In the genomic region with DNA sequence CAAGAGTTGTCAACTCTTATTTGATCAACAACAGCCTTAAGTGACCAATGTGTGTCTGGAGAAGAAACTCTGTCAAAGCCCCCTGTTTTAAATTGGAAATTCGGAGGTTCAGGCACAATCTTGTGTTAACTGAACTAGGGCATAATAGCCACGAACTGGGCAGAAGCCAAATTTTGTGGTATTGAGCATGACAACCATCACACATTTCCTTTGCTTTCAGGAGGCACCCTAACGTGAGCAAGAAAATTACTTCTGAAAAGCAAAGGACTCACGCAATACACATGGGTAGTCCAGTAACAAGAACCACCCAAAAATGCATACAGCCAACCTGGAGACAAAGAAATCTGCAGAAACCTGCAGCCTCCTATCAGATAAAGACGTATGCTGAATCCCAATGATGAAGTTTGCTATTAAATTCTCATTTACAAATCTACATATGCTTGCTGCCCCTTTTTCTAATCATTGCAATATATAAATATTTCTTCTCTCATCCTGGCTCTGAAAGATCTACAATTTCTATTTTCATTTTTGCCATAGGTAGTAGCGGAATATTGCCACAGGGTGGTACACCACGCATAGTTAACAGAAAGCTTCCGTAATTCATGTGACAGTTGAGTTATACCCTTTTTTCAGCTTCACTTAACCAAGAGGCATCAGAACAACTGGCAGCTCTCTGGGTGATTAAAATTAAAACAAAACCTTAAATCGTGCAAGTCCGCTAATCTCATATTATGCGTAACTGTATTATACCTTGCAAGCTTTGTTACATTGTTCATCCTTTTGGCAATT, we compare ENCODE assay signal across 8 cellular contexts.
DNase-seq lines count a peak whose midpoint lies in the region; ATAC-seq, FAIRE-seq and TF ChIP-seq lines count a peak whose summit lies in the region.

No MANE protein-coding gene starts in this region.

- H3K4me1 ChIP-seq in DOHH2 (ENCODE audit: control insufficient read depth, low read length): peaks cover 19% of the 10 kb centered on the region
- no peaks in the 10 kb centered on the region for H3K4me1 ChIP-seq in H1 (replicated peaks in 1 of 4; ENCODE audit: control insufficient read depth in 3 of 4, insufficient read depth in 4 of 4, low read length in 3 of 4)

- H3K18ac ChIP-seq in H1 (ENCODE audit: extremely low read depth, low read length): no peak overlapping the region

- H3K4me2 ChIP-seq in DOHH2 (ENCODE audit: low read length) (no peak overlapping the region), H1 (ENCODE audit: insufficient read depth in 1 of 2, low read depth in 2 of 2, low read length in 2 of 2) (no peak overlapping the region)

- no peak overlapping the region for H2BK12ac ChIP-seq in H1 (ENCODE audit: low read depth, low read length)

- no peak overlapping the region for H4K91ac ChIP-seq in H1 (replicated peaks; ENCODE audit: insufficient read length, low read length)

- H2AK5ac ChIP-seq in H1 (ENCODE audit: low read depth, low read length): no peak overlapping the region

- no peaks in the 10 kb centered on the region for H3K79me1 ChIP-seq in H1 (ENCODE audit: low read depth, low read length)

- 75% methylated on average over 11 of the region's 11 CpGs; no CpG with 5 or more reads in 1 of the 2 experiments for WGBS in H1 (ENCODE audit: extremely low coverage in 1 of 2, insufficient coverage in 1 of 2, insufficient read length in 1 of 2, insufficient replicate concordance in 2 of 2, low coverage in 1 of 2, low lambda C conversion rate in 2 of 2, missing lambda C conversion rate in 1 of 2), 2 experiments

- peak; percentile 84 to 85 for TF ChIP-seq RAD21 in H1 (IDR thresholded peaks at IDR 0.05 in 1 of 2, conservative IDR thresholded peaks at IDR 0.05 in 1 of 2; ENCODE audit: low read depth in 2 of 2, low read length in 2 of 2)

- no peaks in the 10 kb centered on the region for H3K4me1 Mint-ChIP-seq in HFFc6 (ENCODE audit: low read depth)

- no peak overlapping the region for H3K9ac ChIP-seq in H1 (replicated peaks in 1 of 4; ENCODE audit: extremely low read depth in 1 of 4, low read depth in 3 of 4, low read length in 3 of 4)

- H4K20me1 ChIP-seq in DOHH2 (ENCODE audit: control insufficient read depth, insufficient read depth, low read depth, low read length) (no peaks in the 10 kb centered on the region), H1 (replicated peaks in 1 of 2; ENCODE audit: control insufficient read depth in 1 of 2, insufficient read depth in 2 of 2, low read length in 2 of 2) (no peaks in the 10 kb centered on the region)

- peak; percentile 79 for FAIRE-seq in H1 (lab: Jason Lieb, UNC)

- TF ChIP-seq CTCF in DOHH2 (IDR thresholded peaks at IDR 0.05; ENCODE audit: low read depth, low read length, poor library complexity, severe bottlenecking) (peak; percentile 68), HFFc6 (IDR thresholded peaks at IDR 0.05) (peak; percentile 43; the same call in 1 of the 2 replicates), H1 (IDR thresholded peaks at IDR 0.05; ENCODE audit: control extremely low read depth in 1 of 3, insufficient read depth in 1 of 3, low read depth in 1 of 3, low read length in 3 of 3) (peak in 2 of 3 experiments; percentile 45 to 55; a peak in 2 of 4 replicates)

- no peak for TF ChIP-seq POLR2A in H1 (IDR thresholded peaks at IDR 0.05; ENCODE audit: control extremely low read depth in 1 of 2, low read depth in 2 of 2, low read length in 2 of 2)

- CTCF ChIA-PET in H1 (lab: Charles Lee; ENCODE audit: partially characterized antibody): interaction anchor here (0.6 to 3.3 kb wide), 17 partner anchors 7 to 415 kb away, joined by 3 to 23 read pairs (median 4); no protein-coding TSS in a partner anchor

- H3K4me3 ChIP-seq in DOHH2 (ENCODE audit: low read length): no peak overlapping the region
- no peak overlapping the region for H3K4me3 ChIP-seq in H1 (ENCODE audit: extremely low read depth in 1 of 4, insufficient read depth in 2 of 4, low read depth in 3 of 4, low read length in 4 of 4)

- H3K27ac ChIP-seq in DOHH2 (ENCODE audit: low read depth, low read length) (no peak overlapping the region), H1 (ENCODE audit: low read depth, low read length) (no peak overlapping the region)

- no peaks in the 10 kb centered on the region for H3K9me3 ChIP-seq in DOHH2 (ENCODE audit: control insufficient read depth, insufficient read depth, low read length)
- H3K9me3 ChIP-seq in H1 (ENCODE audit: insufficient read depth in 2 of 2, low read depth in 1 of 2, low read length in 1 of 2): no peaks in the 10 kb centered on the region

- H3K79me2 ChIP-seq in DOHH2 (ENCODE audit: control insufficient read depth, low read length) (no peaks in the 10 kb centered on the region), H1 (ENCODE audit: control insufficient read depth in 1 of 2, insufficient read depth in 2 of 2, low read length in 2 of 2) (no peaks in the 10 kb centered on the region)

- no peak overlapping the region for H3K27ac Mint-ChIP-seq in HFFc6

- no peak overlapping the region for H2AFZ ChIP-seq in H1 (ENCODE audit: low read length)

- H3K56ac ChIP-seq in H1 (replicated peaks; ENCODE audit: insufficient read length, low read depth, low read length): no peak overlapping the region

- ATAC-seq in HG02798 (IDR thresholded peaks at IDR 0.05; ENCODE audit: poor library complexity, unreplicated experiment) (no peak), HG02852 (IDR thresholded peaks at IDR 0.05; ENCODE audit: unreplicated experiment) (no peak)

- no peak overlapping the region for H2BK120ac ChIP-seq in H1 (replicated peaks; ENCODE audit: low read depth, low read length)

- DNase-seq in HFFc6: no peak
- DNase-seq in NCI-H524 (lab: John Stamatoyannopoulos, UW): peak; percentile 79 to 96
- DNase-seq in H1 (ENCODE audit: low read depth in 1 of 2, low spot score in 2 of 2): no peak
- DNase-seq in retina: peak; percentile 58
- no peak for DNase-seq in activated effector memory CD4-positive, alpha-beta T cell treated with anti-CD3 and anti-CD28 coated beads, Interleukin-2, amount 50 U/mL, for 16 hours

- H2BK15ac ChIP-seq in H1 (ENCODE audit: low read length): no peak overlapping the region

- H3K14ac ChIP-seq in H1 (ENCODE audit: insufficient read length): no peak overlapping the region

- no peak overlapping the region for H3K4me3 Mint-ChIP-seq in HFFc6

- no peak overlapping the region for H4K5ac ChIP-seq in H1 (ENCODE audit: insufficient read length, low read depth, low read length)

- H3K36me3 ChIP-seq in DOHH2 (ENCODE audit: control insufficient read depth, low read length): no peaks in the 10 kb centered on the region
- H3K36me3 ChIP-seq in H1 (ENCODE audit: control insufficient read depth in 2 of 4, insufficient read depth in 4 of 4, low read length in 3 of 4): no peaks in the 10 kb centered on the region

- peaks cover 3% of the 10 kb centered on the region; the same call in 1 of the 2 replicates for H3K27me3 Mint-ChIP-seq in HFFc6 (ENCODE audit: insufficient read depth)

- no peak overlapping the region for H3K23ac ChIP-seq in H1 (ENCODE audit: insufficient read length)

- H3K27me3 ChIP-seq in DOHH2 (ENCODE audit: control insufficient read depth, low read length) (no peaks in the 10 kb centered on the region), H1 (replicated peaks in 1 of 4; ENCODE audit: control insufficient read depth in 3 of 4, extremely low read depth in 1 of 4, insufficient read depth in 3 of 4, low read length in 3 of 4) (no peaks in the 10 kb centered on the region)

- TF ChIP-seq EP300 in H1 (IDR thresholded peaks at IDR 0.05; ENCODE audit: borderline replicate concordance in 1 of 2, low read depth in 2 of 2, low read length in 2 of 2): no peak

- no peak overlapping the region for H4K8ac ChIP-seq in H1 (ENCODE audit: extremely low read depth, insufficient read depth, low read length)

- no peaks in the 10 kb centered on the region for H3F3A ChIP-seq in DOHH2 (ENCODE audit: control insufficient read depth, insufficient read depth)

- H3K36me3 Mint-ChIP-seq in HFFc6 (ENCODE audit: low read depth): no peaks in the 10 kb centered on the region

- H3K9me2 ChIP-seq in DOHH2 (replicated peaks; ENCODE audit: control insufficient read depth, low read length): no peaks in the 10 kb centered on the region

- H2BK20ac ChIP-seq in H1 (ENCODE audit: low read length): no peak overlapping the region

- H2BK5ac ChIP-seq in H1 (ENCODE audit: low read depth, low read length): no peak overlapping the region

- no peak overlapping the region for H3K4ac ChIP-seq in H1 (replicated peaks; ENCODE audit: insufficient read length, low read depth, low read length)

- no peaks in the 10 kb centered on the region for H3K23me2 ChIP-seq in H1 (ENCODE audit: low read depth, low read length)

- POLR2A ChIA-PET in H1 (lab: Charles Lee; ENCODE audit: partially characterized antibody): no interaction called here

- no peaks in the 10 kb centered on the region for H3K9me3 Mint-ChIP-seq in HFFc6

TF ChIP-seq in H1, 55 proteins besides CTCF, POLR2A, EP300 and RAD21 (continues in another document):
- no peak for TF ChIP-seq BRCA1 (IDR thresholded peaks at IDR 0.05; ENCODE audit: low read depth, low read length)
- TF ChIP-seq, protein P1, sequence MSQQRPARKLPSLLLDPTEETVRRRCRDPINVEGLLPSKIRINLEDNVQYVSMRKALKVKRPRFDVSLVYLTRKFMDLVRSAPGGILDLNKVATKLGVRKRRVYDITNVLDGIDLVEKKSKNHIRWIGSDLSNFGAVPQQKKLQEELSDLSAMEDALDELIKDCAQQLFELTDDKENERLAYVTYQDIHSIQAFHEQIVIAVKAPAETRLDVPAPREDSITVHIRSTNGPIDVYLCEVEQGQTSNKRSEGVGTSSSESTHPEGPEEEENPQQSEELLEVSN (IDR thresholded peaks at IDR 0.05): no peak
- no peak for TF ChIP-seq SRF (IDR thresholded peaks at IDR 0.05; ENCODE audit: low read depth, low read length)
- no peak for TF ChIP-seq POU5F1 (IDR thresholded peaks at IDR 0.05; ENCODE audit: low read depth, low read length)
- no peak for TF ChIP-seq TAF1 (IDR thresholded peaks at IDR 0.05; ENCODE audit: low read depth, low read length)
- no peak for TF ChIP-seq SIX5 (IDR thresholded peaks at IDR 0.05; ENCODE audit: low read depth, low read length)
- no peak for TF ChIP-seq RFX5 (IDR thresholded peaks at IDR 0.05; ENCODE audit: borderline replicate concordance, low read depth, low read length)
- TF ChIP-seq, protein P2, sequence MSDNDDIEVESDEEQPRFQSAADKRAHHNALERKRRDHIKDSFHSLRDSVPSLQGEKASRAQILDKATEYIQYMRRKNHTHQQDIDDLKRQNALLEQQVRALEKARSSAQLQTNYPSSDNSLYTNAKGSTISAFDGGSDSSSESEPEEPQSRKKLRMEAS (IDR thresholded peaks at IDR 0.05): no peak

Comparison
In these comparisons a context has a peak if more than half of its experiments do, and no peak if none do; other contexts are left out.
1. DNase-seq: peak in NCI-H524 (2 of 2) and retina (single experiment); none in HFFc6 (single experiment), H1 (0 of 2) and activated effector memory CD4-positive, alpha-beta T cell treated with anti-CD3 and anti-CD28 coated beads, Interleukin-2, amount 50 U/mL, for 16 hours (single experiment).
2. Peak in every context shown above with its lines, with median percentiles within 50 percentile points of each other: CTCF ChIP-seq.